Comparison of ENCODE assay signal across 18 cellular contexts in genomic region chr20:4243071-4243470, GRCh38. TPM values are rescaled to one million over a fixed set of nuclear protein-coding genes. Genes with fewer than 3 reads are reported as not detected.
DNase-seq lines count a peak whose midpoint lies in the region; ATAC-seq, FAIRE-seq and TF ChIP-seq lines count a peak whose summit lies in the region.
"Had no signal": no experiment of that assay in that cellular context is flagged by ENCODE, and none has a peak within 500 bp of the region (broad histone marks: within the 10 kb centered on the region; RNA-seq: fewer than 3 reads in every experiment).

No MANE protein-coding gene starts in this region.

- 6 to 26% methylated on average over 4 to 8 of the region's 17 CpGs for WGBS in esophagus squamous epithelium, 2 donors
- 10 to 14% methylated on average over 17 of the region's 17 CpGs for WGBS in pancreas, 2 donors

- no peak for FAIRE-seq in pancreas (lab: Jason Lieb, UNC)
- FAIRE-seq: colon, TTC549 had no signal

- H3K9me3 ChIP-seq in ES-I3 (ENCODE audit: control insufficient read depth, insufficient read depth, low read length) (no peaks in the 10 kb centered on the region; the same call in 1 of the 2 replicates), esophagus squamous epithelium (no peaks in the 10 kb centered on the region), pancreas (no peaks in the 10 kb centered on the region)
- H3K9me3 ChIP-seq: Peyer's patch had no signal

- H3K4me3 ChIP-seq in esophagus squamous epithelium (no peak overlapping the region), pancreas (no peak overlapping the region)
- H3K4me3 ChIP-seq: Peyer's patch had no signal

- no peak for ATAC-seq in pancreas

- H3K27ac Mint-ChIP-seq in glutamatergic neuron (ENCODE audit: unreplicated experiment) (no peak overlapping the region), nephron progenitor cell (no peak overlapping the region)
- H3K27ac Mint-ChIP-seq: CD4-positive, alpha-beta memory T cell had no signal

- H3K4me1 ChIP-seq in ES-I3 (ENCODE audit: insufficient read depth, low read length) (no peaks in the 10 kb centered on the region; the same call in 1 of the 2 replicates), esophagus squamous epithelium (no peaks in the 10 kb centered on the region), pancreas (peaks cover 0 to 3% (median 0%) of the 10 kb centered on the region in 3 donors)

- intact Hi-C loops in esophagus squamous epithelium (cut with DNase I) = no loop called here
- intact Hi-C loops in pancreas (cut with DNase I) = no loop called here

- H3K36me3 Mint-ChIP-seq in glutamatergic neuron (ENCODE audit: unreplicated experiment) (peaks cover 4% of the 10 kb centered on the region), nephron progenitor cell (ENCODE audit: low read depth) (no peaks in the 10 kb centered on the region)
- H3K36me3 Mint-ChIP-seq: CD4-positive, alpha-beta memory T cell had no signal

- H3K27me3 ChIP-seq in esophagus squamous epithelium = peaks cover 0 to 76% (median under 1%) of the 10 kb centered on the region in 4 donors
- no peaks in the 10 kb centered on the region for H3K27me3 ChIP-seq in pancreas

- no peak overlapping the region for H3K4me3 Mint-ChIP-seq in glutamatergic neuron (ENCODE audit: unreplicated experiment)
- no peak overlapping the region for H3K4me3 Mint-ChIP-seq in nephron progenitor cell
- H3K4me3 Mint-ChIP-seq: CD4-positive, alpha-beta memory T cell had no signal

- H3K9ac ChIP-seq in ES-I3 (ENCODE audit: low read depth, low read length) = peak overlapping the region; percentile 44; the same call in 1 of the 2 replicates

- H3K27ac ChIP-seq in esophagus squamous epithelium = no peak overlapping the region
- no peak overlapping the region for H3K27ac ChIP-seq in pancreas
- H3K27ac ChIP-seq: Peyer's patch had no signal

- H3K36me3 ChIP-seq in ES-I3 (ENCODE audit: insufficient read depth, low read length) (no peaks in the 10 kb centered on the region), esophagus squamous epithelium (no peaks in the 10 kb centered on the region), pancreas (no peaks in the 10 kb centered on the region)
- H3K36me3 ChIP-seq: Peyer's patch had no signal

- no peak for TF ChIP-seq POLR2A in esophagus squamous epithelium (IDR thresholded peaks at IDR 0.05)

- H3K9me3 Mint-ChIP-seq in glutamatergic neuron (ENCODE audit: unreplicated experiment) (peaks cover 6% of the 10 kb centered on the region), nephron progenitor cell (peaks cover 3% of the 10 kb centered on the region)

- H3K4me1 Mint-ChIP-seq in glutamatergic neuron (ENCODE audit: low read depth, unreplicated experiment) (no peaks in the 10 kb centered on the region), nephron progenitor cell (peaks cover 31% of the 10 kb centered on the region)

- H3K27me3 Mint-ChIP-seq in glutamatergic neuron (ENCODE audit: unreplicated experiment) (peaks cover 16% of the 10 kb centered on the region), nephron progenitor cell (ENCODE audit: low read depth, poor library complexity) (peaks cover 99% of the 10 kb centered on the region)

- DNase-seq in NCI-H748 (lab: John Stamatoyannopoulos, UW; ENCODE audit: unreplicated experiment) (peak; percentile 51), glutamatergic neuron (peak; percentile 38), nephron progenitor cell (peak; percentile 74), foreskin melanocyte (no peak), esophagus squamous epithelium (lab: John Stamatoyannopoulos, UW) (no peak), pancreas (no peak), HuH-7 (ENCODE audit: low spot score) (no peak)
- DNase-seq: activated CD4-positive, alpha-beta T cell treated with anti-CD3 and anti-CD28 coated beads, Interleukin-2, amount 50 U/mL, for 1 hour; activated naive CD4-positive, alpha-beta T cell; CD4-positive, alpha-beta memory T cell; NCI-H187 treated with DMSO at 0.1 percent for 48 hours; NCI-H524 treated with DMSO at 0.1 percent for 48 hours; Peyer's patch; stimulated activated CD4-positive, alpha-beta T cell treated with anti-CD3 and anti-CD28 coated beads, Interleukin-4, amount 100 ng/mL, for 1 hour had no signal

- TF ChIP-seq CTCF in glutamatergic neuron (IDR thresholded peaks at IDR 0.05; ENCODE audit: partially characterized antibody, unreplicated experiment) (no peak), nephron progenitor cell (IDR thresholded peaks at IDR 0.05) (no peak), esophagus squamous epithelium (IDR thresholded peaks at IDR 0.05) (no peak), pancreas (IDR thresholded peaks at IDR 0.05) (no peak)

RNA-seq across cellular contexts. Expression of gene ADRA1D, which starts 6.0 kb away (rescaled TPM):
- total RNA-seq in glutamatergic neuron (ENCODE audit: unreplicated experiment) (not detected), esophagus squamous epithelium (under 1 TPM in 2 of 4 donors, not detected in 2; 0.15 to 0.61 TPM), pancreas (under 1 TPM; 0.12 to 0.83 (median 0.18) TPM)
- polyA plus RNA-seq in pancreas = under 1 TPM; 0.26 to 0.38 TPM
- total RNA-seq: CD4-positive, alpha-beta memory T cell; osteoblast; Peyer's patch had no signal
- polyA plus RNA-seq: CD4-positive, alpha-beta memory T cell had no signal

Comparison
In these comparisons a context has a peak if more than half of its experiments do, and no peak if none do; other contexts are left out.
1. DNase-seq: peak in NCI-H748 (single experiment), glutamatergic neuron (single experiment) and nephron progenitor cell (single experiment); none in foreskin melanocyte (single experiment), esophagus squamous epithelium (single experiment), pancreas (0 of 6) and HuH-7 (single experiment).